In the genomic region with DNA sequence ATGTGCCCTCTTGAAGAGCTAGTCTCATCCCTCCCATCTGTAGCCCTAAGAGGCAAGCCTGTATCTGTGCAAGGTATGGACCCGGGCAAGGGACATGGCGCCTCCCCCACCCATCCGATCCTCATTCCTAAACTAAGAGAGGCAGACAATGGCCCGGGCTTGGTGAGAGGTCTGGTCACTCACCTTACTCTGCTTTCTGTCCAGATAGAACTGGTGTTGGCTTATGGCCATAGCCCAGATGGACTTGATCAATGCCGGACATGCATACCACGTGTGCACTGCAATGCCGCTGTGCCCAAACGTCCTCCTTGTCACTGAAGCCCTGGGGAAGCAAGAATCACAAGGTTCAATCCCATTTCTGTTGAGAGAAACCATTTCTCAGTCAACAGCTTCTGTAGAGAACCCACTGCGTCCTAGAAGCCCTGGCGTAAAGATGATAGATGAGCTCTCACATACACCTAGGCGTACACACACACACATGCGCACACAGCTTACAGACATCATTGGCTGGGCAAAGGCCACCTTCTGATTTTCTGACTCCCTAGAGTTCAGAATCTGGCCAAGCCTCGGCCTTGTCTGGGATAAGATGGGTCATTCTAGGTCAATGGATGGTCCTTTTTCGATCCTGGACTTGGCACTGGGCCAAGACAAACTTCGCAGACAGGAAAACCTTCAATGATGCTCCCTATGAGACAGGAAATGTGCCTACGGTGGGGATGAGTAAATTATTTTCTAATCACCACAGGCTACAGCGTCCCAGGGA, we compare ENCODE assay signal across 1 cellular context.
TF ChIP-seq lines count a peak whose summit lies in the region.

No MANE protein-coding gene starts in this region.

TF ChIP-seq in liver, 16 proteins besides CTCF, POLR2A, EP300 and RAD21:
- TF ChIP-seq RXRA (IDR thresholded peaks at IDR 0.05) (peak; percentile 91 to 98), EGR1 (IDR thresholded peaks at IDR 0.05; ENCODE audit: low read depth in 2 of 2) (peak in 1 of 2 donors; percentile 34), YY1 (IDR thresholded peaks at IDR 0.05) (peak; percentile 80), HNF4A (conservative IDR thresholded peaks at IDR 0.05) (peak; percentile 81 to 88), HNF4G (IDR thresholded peaks at IDR 0.05) (peak; percentile 68), FOXA2 (IDR thresholded peaks at IDR 0.05) (peak; percentile 18), NR2F2 (IDR thresholded peaks at IDR 0.05) (peak; percentile 67), TAF1 (conservative IDR thresholded peaks at IDR 0.05) (no peak), GABPA (IDR thresholded peaks at IDR 0.05 in 1 of 2, conservative IDR thresholded peaks at IDR 0.05 in 1 of 2) (peak in 1 of 2 donors; percentile 17), JUND (IDR thresholded peaks at IDR 0.05) (peak; percentile 54 to 70), SP1 (IDR thresholded peaks at IDR 0.05) (peak; percentile 88), FOXA1 (IDR thresholded peaks at IDR 0.05) (no peak)
- TF ChIP-seq, protein P1, sequence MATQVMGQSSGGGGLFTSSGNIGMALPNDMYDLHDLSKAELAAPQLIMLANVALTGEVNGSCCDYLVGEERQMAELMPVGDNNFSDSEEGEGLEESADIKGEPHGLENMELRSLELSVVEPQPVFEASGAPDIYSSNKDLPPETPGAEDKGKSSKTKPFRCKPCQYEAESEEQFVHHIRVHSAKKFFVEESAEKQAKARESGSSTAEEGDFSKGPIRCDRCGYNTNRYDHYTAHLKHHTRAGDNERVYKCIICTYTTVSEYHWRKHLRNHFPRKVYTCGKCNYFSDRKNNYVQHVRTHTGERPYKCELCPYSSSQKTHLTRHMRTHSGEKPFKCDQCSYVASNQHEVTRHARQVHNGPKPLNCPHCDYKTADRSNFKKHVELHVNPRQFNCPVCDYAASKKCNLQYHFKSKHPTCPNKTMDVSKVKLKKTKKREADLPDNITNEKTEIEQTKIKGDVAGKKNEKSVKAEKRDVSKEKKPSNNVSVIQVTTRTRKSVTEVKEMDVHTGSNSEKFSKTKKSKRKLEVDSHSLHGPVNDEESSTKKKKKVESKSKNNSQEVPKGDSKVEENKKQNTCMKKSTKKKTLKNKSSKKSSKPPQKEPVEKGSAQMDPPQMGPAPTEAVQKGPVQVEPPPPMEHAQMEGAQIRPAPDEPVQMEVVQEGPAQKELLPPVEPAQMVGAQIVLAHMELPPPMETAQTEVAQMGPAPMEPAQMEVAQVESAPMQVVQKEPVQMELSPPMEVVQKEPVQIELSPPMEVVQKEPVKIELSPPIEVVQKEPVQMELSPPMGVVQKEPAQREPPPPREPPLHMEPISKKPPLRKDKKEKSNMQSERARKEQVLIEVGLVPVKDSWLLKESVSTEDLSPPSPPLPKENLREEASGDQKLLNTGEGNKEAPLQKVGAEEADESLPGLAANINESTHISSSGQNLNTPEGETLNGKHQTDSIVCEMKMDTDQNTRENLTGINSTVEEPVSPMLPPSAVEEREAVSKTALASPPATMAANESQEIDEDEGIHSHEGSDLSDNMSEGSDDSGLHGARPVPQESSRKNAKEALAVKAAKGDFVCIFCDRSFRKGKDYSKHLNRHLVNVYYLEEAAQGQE (IDR thresholded peaks at IDR 0.05) = no peak
- TF ChIP-seq, protein P2, sequence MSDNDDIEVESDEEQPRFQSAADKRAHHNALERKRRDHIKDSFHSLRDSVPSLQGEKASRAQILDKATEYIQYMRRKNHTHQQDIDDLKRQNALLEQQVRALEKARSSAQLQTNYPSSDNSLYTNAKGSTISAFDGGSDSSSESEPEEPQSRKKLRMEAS (IDR thresholded peaks at IDR 0.05) = peak; percentile 72
- TF ChIP-seq, protein P3, sequence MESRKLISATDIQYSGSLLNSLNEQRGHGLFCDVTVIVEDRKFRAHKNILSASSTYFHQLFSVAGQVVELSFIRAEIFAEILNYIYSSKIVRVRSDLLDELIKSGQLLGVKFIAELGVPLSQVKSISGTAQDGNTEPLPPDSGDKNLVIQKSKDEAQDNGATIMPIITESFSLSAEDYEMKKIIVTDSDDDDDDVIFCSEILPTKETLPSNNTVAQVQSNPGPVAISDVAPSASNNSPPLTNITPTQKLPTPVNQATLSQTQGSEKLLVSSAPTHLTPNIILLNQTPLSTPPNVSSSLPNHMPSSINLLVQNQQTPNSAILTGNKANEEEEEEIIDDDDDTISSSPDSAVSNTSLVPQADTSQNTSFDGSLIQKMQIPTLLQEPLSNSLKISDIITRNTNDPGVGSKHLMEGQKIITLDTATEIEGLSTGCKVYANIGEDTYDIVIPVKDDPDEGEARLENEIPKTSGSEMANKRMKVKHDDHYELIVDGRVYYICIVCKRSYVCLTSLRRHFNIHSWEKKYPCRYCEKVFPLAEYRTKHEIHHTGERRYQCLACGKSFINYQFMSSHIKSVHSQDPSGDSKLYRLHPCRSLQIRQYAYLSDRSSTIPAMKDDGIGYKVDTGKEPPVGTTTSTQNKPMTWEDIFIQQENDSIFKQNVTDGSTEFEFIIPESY (IDR thresholded peaks at IDR 0.05) = peak; percentile 69
- TF ChIP-seq, protein P4, sequence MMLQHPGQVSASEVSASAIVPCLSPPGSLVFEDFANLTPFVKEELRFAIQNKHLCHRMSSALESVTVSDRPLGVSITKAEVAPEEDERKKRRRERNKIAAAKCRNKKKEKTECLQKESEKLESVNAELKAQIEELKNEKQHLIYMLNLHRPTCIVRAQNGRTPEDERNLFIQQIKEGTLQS (IDR thresholded peaks at IDR 0.05) = peak; percentile 37
